8 cellular contexts compared by ENCODE assay signal in genomic region chr5:75336625-75337336, GRCh38. TPM values are rescaled to one million over a fixed set of nuclear protein-coding genes. Genes with fewer than 3 reads are reported as not detected.
DNase-seq lines count a peak whose midpoint lies in the region; ATAC-seq, FAIRE-seq and TF ChIP-seq lines count a peak whose summit lies in the region.

TSS of gene HMGCR (plus strand) at chr5:75337220. CDS start at chr5:75342606, 5,386 bp downstream.

- no peak within 1 kb of the TSS for H4K8ac ChIP-seq in mesendoderm (ENCODE audit: low read depth, low read length)

- peak within 1 kb of the TSS; percentile 89 for H3K4me2 ChIP-seq in mesendoderm (ENCODE audit: low read length)

- DNase-seq in Caki2 (ENCODE audit: low read depth) (peak; percentile 99), HTR-8/SVneo (ENCODE audit: insufficient read length, low spot score) (peak; percentile 96), NOMO-1 treated with dmso at 0.1 percent for 144 hours (lab: John Stamatoyannopoulos, UW; ENCODE audit: unreplicated experiment) (peak; percentile 99), endodermal cell (peak; percentile 100), mesendoderm (peak; percentile 100)
- peak; percentile 99 for DNase-seq in activated CD8-positive, alpha-beta memory T cell treated with anti-CD3 and anti-CD28 coated beads, Interleukin-2, amount 10 ng/mL, durations not matched to agents 7 days and 5 days
- DNase-seq in stimulated activated CD8-positive, alpha-beta memory T cell treated with anti-CD3 and anti-CD28 coated beads, Interleukin-15, amount 100 ng/mL, for 24 hours (ENCODE audit: low read depth) = peak; percentile 83

- peak within 1 kb of the TSS; percentile 74 for H3K9ac ChIP-seq in endodermal cell (ENCODE audit: extremely low read depth, low read length, poor library complexity, severe bottlenecking)
- peak within 1 kb of the TSS; percentile 92 for H3K9ac ChIP-seq in mesendoderm (ENCODE audit: low read length)

- peak within 1 kb of the TSS; percentile 71 for H2BK5ac ChIP-seq in mesendoderm (ENCODE audit: low read length)

- H3K4me1 Mint-ChIP-seq in activated CD8-positive, alpha-beta memory T cell treated with anti-CD3 and anti-CD28 coated beads, Interleukin-2, amount 10 ng/mL, durations not matched to agents 7 days and 5 days = peaks cover 33% of the 10 kb centered on the region
- H3K4me1 Mint-ChIP-seq in endodermal cell = peaks cover 22% of the 10 kb centered on the region

- H2BK15ac ChIP-seq in mesendoderm (replicated peaks; ENCODE audit: low read depth) = peak within 1 kb of the TSS; percentile 59

- peak within 1 kb of the TSS; percentile 88 for H2BK120ac ChIP-seq in mesendoderm (ENCODE audit: low read depth, low read length)

- peak within 1 kb of the TSS; percentile 93 for H3K27ac ChIP-seq in endodermal cell (ENCODE audit: low read depth, low read length)
- H3K27ac ChIP-seq in mesendoderm (ENCODE audit: low read depth, low read length) = peak within 1 kb of the TSS; percentile 89

- H3K4me1 ChIP-seq in endodermal cell (ENCODE audit: control insufficient read depth, insufficient read depth, low read length) (peaks cover 2% of the 10 kb centered on the region), mesendoderm (ENCODE audit: control insufficient read depth, low read depth, low read length) (no peaks in the 10 kb centered on the region)

- no peak within 1 kb of the TSS for H3K4me3 Mint-ChIP-seq in activated CD8-positive, alpha-beta memory T cell treated with anti-CD3 and anti-CD28 coated beads, Interleukin-2, amount 10 ng/mL, durations not matched to agents 7 days and 5 days
- H3K4me3 Mint-ChIP-seq in endodermal cell = no peak within 1 kb of the TSS

- peak; percentile 99 for ATAC-seq in GM21367 (IDR thresholded peaks at IDR 0.05; ENCODE audit: unreplicated experiment)
- ATAC-seq in activated CD8-positive, alpha-beta memory T cell treated with anti-CD3 and anti-CD28 coated beads, Interleukin-2, amount 10 ng/mL, durations not matched to agents 7 days and 5 days = peak; percentile 97

- no peaks in the 10 kb centered on the region for H3K9me3 ChIP-seq in endodermal cell (ENCODE audit: control insufficient read depth, low read length)

- no peaks in the 10 kb centered on the region for H3K9me3 Mint-ChIP-seq in activated CD8-positive, alpha-beta memory T cell treated with anti-CD3 and anti-CD28 coated beads, Interleukin-2, amount 10 ng/mL, durations not matched to agents 7 days and 5 days (ENCODE audit: low read depth)
- no peaks in the 10 kb centered on the region for H3K9me3 Mint-ChIP-seq in endodermal cell

- in situ Hi-C loops in Caki2 (cut with HindIII; ENCODE audit: low pct_unique_long_range_greater_than_20kb, low sequenced_read_pairs) = no loop called here

- WGBS in endodermal cell (ENCODE audit: insufficient coverage in 1 of 2, insufficient read length in 1 of 2), 2 experiments = 0% methylated on average over 25 to 55 of the region's 55 CpGs
- WGBS in mesendoderm (ENCODE audit: extremely low coverage, insufficient coverage, low lambda C conversion rate) = no CpG with 5 or more reads among the region's 55 CpGs

- peak; percentile 62 for TF ChIP-seq CTCF in endodermal cell (conservative IDR thresholded peaks at IDR 0.05)

- H3K27me3 Mint-ChIP-seq in activated CD8-positive, alpha-beta memory T cell treated with anti-CD3 and anti-CD28 coated beads, Interleukin-2, amount 10 ng/mL, durations not matched to agents 7 days and 5 days = no peaks in the 10 kb centered on the region
- H3K27me3 Mint-ChIP-seq in endodermal cell (ENCODE audit: insufficient read depth) = no peaks in the 10 kb centered on the region

- no peaks in the 10 kb centered on the region for H3K27me3 ChIP-seq in endodermal cell (ENCODE audit: control insufficient read depth, insufficient read depth, low read length, poor library complexity, severe bottlenecking)
- H3K27me3 ChIP-seq in mesendoderm (ENCODE audit: insufficient read depth, low read length, poor library complexity) = no peaks in the 10 kb centered on the region

- H3K27ac Mint-ChIP-seq in activated CD8-positive, alpha-beta memory T cell treated with anti-CD3 and anti-CD28 coated beads, Interleukin-2, amount 10 ng/mL, durations not matched to agents 7 days and 5 days = no peak within 1 kb of the TSS
- H3K27ac Mint-ChIP-seq in endodermal cell = no peak within 1 kb of the TSS

- H3K36me3 ChIP-seq in endodermal cell (ENCODE audit: control insufficient read depth, insufficient read depth, low read length) = peaks cover 6% of the 10 kb centered on the region
- H3K36me3 ChIP-seq in mesendoderm (ENCODE audit: control insufficient read depth, insufficient read depth, low read length) = no peaks in the 10 kb centered on the region

- H3K36me3 Mint-ChIP-seq in activated CD8-positive, alpha-beta memory T cell treated with anti-CD3 and anti-CD28 coated beads, Interleukin-2, amount 10 ng/mL, durations not matched to agents 7 days and 5 days = peaks cover 19% of the 10 kb centered on the region
- peaks cover 15% of the 10 kb centered on the region for H3K36me3 Mint-ChIP-seq in endodermal cell (ENCODE audit: low read depth)

- H3K79me1 ChIP-seq in mesendoderm (ENCODE audit: low read length) = no peaks in the 10 kb centered on the region

- no peak within 1 kb of the TSS for H4K5ac ChIP-seq in mesendoderm (ENCODE audit: low read length)

- no peak within 1 kb of the TSS for H3K23ac ChIP-seq in mesendoderm (ENCODE audit: low read length)

- peaks cover 41% of the 10 kb centered on the region for H3K79me2 ChIP-seq in mesendoderm (ENCODE audit: control insufficient read depth, insufficient read depth, low read length)

- peak within 1 kb of the TSS; percentile 95 for H3K56ac ChIP-seq in mesendoderm (ENCODE audit: low read length)

- CTCF ChIA-PET in activated CD8-positive, alpha-beta memory T cell treated with anti-CD3 and anti-CD28 coated beads, Interleukin-2, amount 10 ng/mL, durations not matched to agents 7 days and 5 days (lab: Charles Lee) = interaction anchor here (0.8 to 1.9 kb wide), 11 partner anchors 12 to 1067 kb away, joined by 3 to 23 read pairs (median 3); partner anchors contain the start of genes ANKRD31, IQGAP2 and POLK

- H2AK5ac ChIP-seq in mesendoderm (ENCODE audit: low read length) = no peak within 1 kb of the TSS

- FAIRE-seq in HTR-8/SVneo (lab: Jason Lieb, UNC) = peak; percentile 95

- H3K4me3 ChIP-seq in endodermal cell (ENCODE audit: low read length) (peak within 1 kb of the TSS; percentile 96), mesendoderm (ENCODE audit: low read length) (peak within 1 kb of the TSS; percentile 94)

- peak within 1 kb of the TSS; percentile 91 for H3K18ac ChIP-seq in mesendoderm (ENCODE audit: low read length)

- H3K4ac ChIP-seq in mesendoderm (ENCODE audit: low read depth, low read length) = peak within 1 kb of the TSS; percentile 89

RNA-seq across cellular contexts. Expression of gene HMGCR, which starts in this region (rescaled TPM):
- 30.1 and 65.1 TPM in 2 replicates for total RNA-seq in Caki2 (2014; rRNA removed; shearing (Covaris generic); ENCODE audit: low replicate concordance)
- total RNA-seq in activated CD8-positive, alpha-beta memory T cell treated with anti-CD3 and anti-CD28 coated beads, Interleukin-2, amount 10 ng/mL, durations not matched to agents 7 days and 5 days = 10 to 100 TPM; 69.5 to 99.8 TPM
- 100 to 1,000 TPM; 114 to 162 TPM for total RNA-seq in endodermal cell
- polyA plus RNA-seq in endodermal cell (2013, experiment 1 of 2) = 224 TPM
- 222 TPM for polyA plus RNA-seq in endodermal cell (2013, experiment 2 of 2)
- 142 TPM for polyA plus RNA-seq in mesendoderm (2013, experiment 1 of 2)
- 146 TPM for polyA plus RNA-seq in mesendoderm (2013, experiment 2 of 2)

Comparison
In these comparisons a context has a peak if more than half of its experiments do, and no peak if none do; other contexts are left out.
1. Peak in every context shown above with its lines: DNase-seq, ATAC-seq, H3K4me3 ChIP-seq and H3K27ac ChIP-seq.